ENCODE assay signal across 11 cellular contexts in the genomic region with DNA sequence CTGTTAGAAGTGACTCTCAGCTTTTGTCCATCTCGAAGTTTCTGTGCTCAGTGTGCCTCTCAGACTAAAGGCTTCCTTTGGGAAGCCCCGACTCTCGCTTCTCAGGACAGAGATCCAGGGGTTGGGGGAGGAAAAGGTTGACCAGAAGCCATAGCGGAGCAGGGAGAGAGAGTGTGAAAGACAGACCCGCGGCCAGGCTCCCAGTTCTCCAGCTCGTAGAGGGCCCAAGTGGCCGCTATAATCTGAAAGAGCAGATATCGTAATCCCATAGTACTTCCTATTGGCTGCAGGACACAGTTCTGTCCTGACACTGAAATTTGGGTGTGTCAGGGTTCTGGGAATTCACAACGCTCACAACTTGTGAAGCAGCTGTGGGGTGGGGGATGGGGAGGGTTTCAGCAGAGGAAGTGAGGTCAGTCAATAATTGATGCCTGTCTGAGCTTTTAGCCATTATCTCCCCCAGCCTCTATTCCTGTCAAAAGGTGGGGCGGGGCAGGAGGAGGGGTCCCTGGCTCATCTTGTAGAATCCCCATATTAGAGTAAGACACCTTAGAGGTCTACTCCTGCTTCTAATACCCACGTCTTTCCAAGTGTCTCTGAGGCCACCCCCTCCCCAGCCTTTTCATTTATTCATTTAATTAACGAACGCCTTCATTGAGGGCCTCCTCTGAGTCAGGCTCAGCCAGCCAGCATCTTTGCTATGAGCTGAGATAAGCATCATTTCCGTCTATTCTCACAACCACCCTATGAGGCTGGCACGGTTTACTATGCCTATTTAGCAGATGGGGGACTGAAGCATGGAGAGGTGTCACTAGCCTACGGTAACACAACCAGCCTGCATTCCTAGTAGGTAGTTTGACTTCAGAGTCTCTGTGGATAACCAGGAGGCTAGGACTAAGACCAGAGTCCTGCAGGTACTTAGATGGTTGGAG. TPM values are rescaled to one million over a fixed set of nuclear protein-coding genes. Genes with fewer than 3 reads are reported as not detected.
DNase-seq lines count a peak whose midpoint lies in the region; ATAC-seq, FAIRE-seq and TF ChIP-seq lines count a peak whose summit lies in the region.
"Had no signal": no experiment of that assay in that cellular context is flagged by ENCODE, and none has a peak within 500 bp of the region (broad histone marks: within the 10 kb centered on the region; RNA-seq: fewer than 3 reads in every experiment).

No MANE protein-coding gene starts in this region.

- peak overlapping the region; percentile 13 for H3K4me3 ChIP-seq in SJCRH30
- H3K4me3 ChIP-seq in fibroblast of the aortic adventitia (ENCODE audit: low read depth, low read length) = no peak overlapping the region
- H3K4me3 ChIP-seq in parathyroid adenoma (ENCODE audit: low read depth, low read length) = peak overlapping the region; percentile 2

- DNase-seq in AG20443 (ENCODE audit: low spot score) (peak; percentile 76), SJCRH30 (peak; percentile 74 to 86), fibroblast of the aortic adventitia (ENCODE audit: low read depth) (peak; percentile 84), GM12891 (ENCODE audit: insufficient read length, low spot score) (no peak)
- DNase-seq: NCI-H1436, T-cell had no signal

- no peak for TF ChIP-seq CTCF in fibroblast of the aortic adventitia (IDR thresholded peaks at IDR 0.05; ENCODE audit: insufficient read depth, low read length)
- no peak for TF ChIP-seq CTCF in parathyroid adenoma (IDR thresholded peaks at IDR 0.05)

- no peak overlapping the region for H3K9ac ChIP-seq in parathyroid adenoma

- H3K79me2 ChIP-seq in parathyroid adenoma = peaks cover 10% of the 10 kb centered on the region

- no peak for ATAC-seq in HG03354 (IDR thresholded peaks at IDR 0.05; ENCODE audit: poor library complexity, severe bottlenecking, unreplicated experiment)
- no peak for ATAC-seq in GM19035 (IDR thresholded peaks at IDR 0.05; ENCODE audit: unreplicated experiment)
- no peak for ATAC-seq in HG03342 (IDR thresholded peaks at IDR 0.05; ENCODE audit: unreplicated experiment)
- ATAC-seq: activated T-helper 17 cell treated with anti-CD3 and anti-CD28 coated beads, Interleukin-2, amount 50 U/mL, for 72 hours; T-cell had no signal

- FAIRE-seq in GM12891 (lab: Jason Lieb, UNC) = no peak

- H3K36me3 ChIP-seq in SJCRH30 (no peaks in the 10 kb centered on the region), parathyroid adenoma (ENCODE audit: control insufficient read depth, insufficient read depth, low read length) (no peaks in the 10 kb centered on the region)

- H3K9me3 ChIP-seq in SJCRH30 (replicated peaks) (no peaks in the 10 kb centered on the region), parathyroid adenoma (ENCODE audit: control insufficient read depth, low read length) (no peaks in the 10 kb centered on the region)

- H2AFZ ChIP-seq in parathyroid adenoma = peak overlapping the region; percentile 31

- no peak for TF ChIP-seq POLR2A in GM12891 (IDR thresholded peaks at IDR 0.05; ENCODE audit: low read depth, low read length)

- H3K4me1 ChIP-seq in SJCRH30 (peaks cover 25% of the 10 kb centered on the region), parathyroid adenoma (peaks cover 33% of the 10 kb centered on the region)

- no peaks in the 10 kb centered on the region for H3K27me3 ChIP-seq in SJCRH30
- H3K27me3 ChIP-seq in parathyroid adenoma (ENCODE audit: control insufficient read depth, insufficient read depth, low read length) = no peaks in the 10 kb centered on the region

- H3K27ac ChIP-seq in SJCRH30 (peak overlapping the region; percentile 76), parathyroid adenoma (peak overlapping the region; percentile 67)

- H3K4me2 ChIP-seq in parathyroid adenoma (ENCODE audit: low read length) = peak overlapping the region; percentile 63

TF ChIP-seq in GM12891, 5 proteins besides CTCF, POLR2A, EP300 and RAD21:
- no peak for TF ChIP-seq TAF1 (IDR thresholded peaks at IDR 0.05; ENCODE audit: low read depth, low read length)
- no peak for TF ChIP-seq PAX5 (IDR thresholded peaks at IDR 0.05; ENCODE audit: insufficient read depth, low read length, severe bottlenecking)
- no peak for TF ChIP-seq SPI1 (IDR thresholded peaks at IDR 0.05; ENCODE audit: low read depth, low read length)
- no peak for TF ChIP-seq POLR2AphosphoS5 (IDR thresholded peaks at IDR 0.05; ENCODE audit: low read depth, low read length)
- no peak for TF ChIP-seq POU2F2 (IDR thresholded peaks at IDR 0.05; ENCODE audit: low read depth, low read length)

RNA-seq across cellular contexts. Expression of gene ACVRL1, which starts 1.5 kb away (rescaled TPM):
- total RNA-seq in SJCRH30 (2014; rRNA removed; shearing (Covaris generic)) = 0.33 and 0.36 TPM in 2 replicates
- total RNA-seq in fibroblast of the aortic adventitia (ENCODE audit: low replicate concordance) = 50.3 and 56.5 TPM in 2 replicates
- 0.04 TPM for polyA plus RNA-seq in GM12891 (2012; ENCODE audit: low read depth, missing spikeins)
- total RNA-seq: activated T-helper 17 cell treated with anti-CD3 and anti-CD28 coated beads, Interleukin-2, amount 50 U/mL, for 72 hours had no signal

RNA-seq across cellular contexts. Expression of gene ANKRD33, which starts 17.9 kb away (rescaled TPM):
- total RNA-seq in SJCRH30 (2014; rRNA removed; shearing (Covaris generic)) = not detected in 2 replicates
- total RNA-seq in fibroblast of the aortic adventitia (ENCODE audit: low replicate concordance) = 0.09 TPM in 1 of 2 replicates, not detected in the other
- polyA plus RNA-seq in GM12891 (2012; ENCODE audit: low read depth, missing spikeins) = not detected
- total RNA-seq: activated T-helper 17 cell treated with anti-CD3 and anti-CD28 coated beads, Interleukin-2, amount 50 U/mL, for 72 hours; T-cell had no signal

RNA-seq across cellular contexts. Expression of gene ACVR1B, which starts 45.7 kb away (rescaled TPM):
- total RNA-seq in SJCRH30 (2014; rRNA removed; shearing (Covaris generic)) = 19.8 and 22.4 TPM in 2 replicates
- 12.6 and 17.1 TPM in 2 replicates for total RNA-seq in fibroblast of the aortic adventitia (ENCODE audit: low replicate concordance)
- 1.6 TPM for polyA plus RNA-seq in GM12891 (2012; ENCODE audit: low read depth, missing spikeins)

RNA-seq across cellular contexts. Expression of gene FIGNL2, which starts 57.3 kb away (rescaled TPM):
- total RNA-seq in SJCRH30 (2014; rRNA removed; shearing (Covaris generic)) = 0.02 TPM in 1 of 2 replicates, not detected in the other
- 0.18 TPM in 1 of 2 replicates, not detected in the other for total RNA-seq in fibroblast of the aortic adventitia (ENCODE audit: low replicate concordance)
- polyA plus RNA-seq in GM12891 (2012; ENCODE audit: low read depth, missing spikeins) = not detected

Comparison
In these comparisons a context has a peak if more than half of its experiments do, and no peak if none do; other contexts are left out.
1. RNA of gene ACVRL1, which starts 1.5 kb away (total RNA-seq): 50.3 to 56.5 TPM in fibroblast of the aortic adventitia; 0.33 to 0.36 TPM in SJCRH30; every median in the first group is over 10 times any median in the second.